ENCODE assay signal across 8 cellular contexts in genomic region chr7:35037211-35037525, GRCh38. TPM values are rescaled to one million over a fixed set of nuclear protein-coding genes. Genes with fewer than 3 reads are reported as not detected.
DNase-seq lines count a peak whose midpoint lies in the region; ATAC-seq lines count a peak whose summit lies in the region.

DPY19L1 (minus strand) TSS chr7:35037485; CDS start chr7:35037394, 91 bp downstream.

- DNase-seq in Daoy (ENCODE audit: low read depth): no peak
- DNase-seq in activated naive CD8-positive, alpha-beta T cell treated with anti-CD3 and anti-CD28 coated beads, Interleukin-2, amount 10 ng/mL, durations not matched to agents 7 days and 5 days: no peak
- DNase-seq in stimulated activated effector memory CD8-positive, alpha-beta T cell treated with anti-CD3 and anti-CD28 coated beads, Interleukin-12 subunit alpha, Interleukin-12 subunit beta, amount 100 ng/mL, for 72 hours (ENCODE audit: low spot score in 2 of 2): no peak
- no peak for DNase-seq in effector CD4-positive, alpha-beta T cell
- DNase-seq in foreskin melanocyte: no peak

- H3K27me3 ChIP-seq in iPS-18a (ENCODE audit: control insufficient read depth, insufficient read depth, low read length): no peaks in the 10 kb centered on the region

- peak within 1 kb of the TSS; percentile 69 for H3K9ac ChIP-seq in iPS-18a (ENCODE audit: low read length)

- H3K4me3 Mint-ChIP-seq in activated naive CD8-positive, alpha-beta T cell treated with anti-CD3 and anti-CD28 coated beads, Interleukin-2, amount 10 ng/mL, durations not matched to agents 7 days and 5 days: peak within 1 kb of the TSS; percentile 95
- peak within 1 kb of the TSS; percentile 96 for H3K4me3 Mint-ChIP-seq in stimulated activated effector memory CD8-positive, alpha-beta T cell treated with anti-CD3 and anti-CD28 coated beads, Interleukin-12 subunit alpha, Interleukin-12 subunit beta, amount 100 ng/mL, for 72 hours

- no peaks in the 10 kb centered on the region for H3K9me3 ChIP-seq in iPS-18a (ENCODE audit: control insufficient read depth, low read depth, low read length)

- POLR2A ChIA-PET in activated naive CD8-positive, alpha-beta T cell treated with anti-CD3 and anti-CD28 coated beads, Interleukin-2, amount 10 ng/mL, durations not matched to agents 7 days and 5 days (lab: Charles Lee): no interaction called here

- peak within 1 kb of the TSS; percentile 85 for H3K4me3 ChIP-seq in iPS-18a (ENCODE audit: low read length)

- H3K27ac ChIP-seq in iPS-18a (ENCODE audit: low read length): no peak within 1 kb of the TSS

- H3K36me3 Mint-ChIP-seq in activated naive CD8-positive, alpha-beta T cell treated with anti-CD3 and anti-CD28 coated beads, Interleukin-2, amount 10 ng/mL, durations not matched to agents 7 days and 5 days: peaks cover 2% of the 10 kb centered on the region
- H3K36me3 Mint-ChIP-seq in stimulated activated effector memory CD8-positive, alpha-beta T cell treated with anti-CD3 and anti-CD28 coated beads, Interleukin-12 subunit alpha, Interleukin-12 subunit beta, amount 100 ng/mL, for 72 hours: peaks cover 10% of the 10 kb centered on the region

- ATAC-seq in HG02623 (IDR thresholded peaks at IDR 0.05; ENCODE audit: unreplicated experiment) (peak; percentile 15), GM19452 (IDR thresholded peaks at IDR 0.05; ENCODE audit: unreplicated experiment) (no peak)
- ATAC-seq in activated naive CD8-positive, alpha-beta T cell treated with anti-CD3 and anti-CD28 coated beads, Interleukin-2, amount 10 ng/mL, durations not matched to agents 7 days and 5 days (ENCODE audit: low read depth): no peak
- no peak for ATAC-seq in stimulated activated effector memory CD8-positive, alpha-beta T cell treated with anti-CD3 and anti-CD28 coated beads, Interleukin-12 subunit alpha, Interleukin-12 subunit beta, amount 100 ng/mL, for 72 hours

- peaks cover 19% of the 10 kb centered on the region for H3K4me1 ChIP-seq in iPS-18a (ENCODE audit: control insufficient read depth, low read depth, low read length)

- peaks cover 26% of the 10 kb centered on the region for H3K4me1 Mint-ChIP-seq in activated naive CD8-positive, alpha-beta T cell treated with anti-CD3 and anti-CD28 coated beads, Interleukin-2, amount 10 ng/mL, durations not matched to agents 7 days and 5 days
- peaks cover 44% of the 10 kb centered on the region for H3K4me1 Mint-ChIP-seq in stimulated activated effector memory CD8-positive, alpha-beta T cell treated with anti-CD3 and anti-CD28 coated beads, Interleukin-12 subunit alpha, Interleukin-12 subunit beta, amount 100 ng/mL, for 72 hours

- H3K36me3 ChIP-seq in iPS-18a (ENCODE audit: control insufficient read depth, low read depth, low read length): no peaks in the 10 kb centered on the region

- H3K9me3 Mint-ChIP-seq in activated naive CD8-positive, alpha-beta T cell treated with anti-CD3 and anti-CD28 coated beads, Interleukin-2, amount 10 ng/mL, durations not matched to agents 7 days and 5 days: no peaks in the 10 kb centered on the region
- H3K9me3 Mint-ChIP-seq in stimulated activated effector memory CD8-positive, alpha-beta T cell treated with anti-CD3 and anti-CD28 coated beads, Interleukin-12 subunit alpha, Interleukin-12 subunit beta, amount 100 ng/mL, for 72 hours: no peaks in the 10 kb centered on the region

- peaks cover 17% of the 10 kb centered on the region for H3K27me3 Mint-ChIP-seq in activated naive CD8-positive, alpha-beta T cell treated with anti-CD3 and anti-CD28 coated beads, Interleukin-2, amount 10 ng/mL, durations not matched to agents 7 days and 5 days

- H3K27ac Mint-ChIP-seq in activated naive CD8-positive, alpha-beta T cell treated with anti-CD3 and anti-CD28 coated beads, Interleukin-2, amount 10 ng/mL, durations not matched to agents 7 days and 5 days: peak within 1 kb of the TSS; percentile 82
- peak within 1 kb of the TSS; percentile 94 for H3K27ac Mint-ChIP-seq in stimulated activated effector memory CD8-positive, alpha-beta T cell treated with anti-CD3 and anti-CD28 coated beads, Interleukin-12 subunit alpha, Interleukin-12 subunit beta, amount 100 ng/mL, for 72 hours

RNA-seq across cellular contexts. Expression of gene DPY19L1, which starts in this region (rescaled TPM):
- 57.8 and 57.9 TPM in 2 replicates for total RNA-seq in Daoy (2014; rRNA removed; shearing (Covaris generic))
- 10 to 100 TPM; 11.1 to 14.0 TPM for total RNA-seq in activated naive CD8-positive, alpha-beta T cell treated with anti-CD3 and anti-CD28 coated beads, Interleukin-2, amount 10 ng/mL, durations not matched to agents 7 days and 5 days
